ENCODE assay signal across 1 cellular context in the genomic region with DNA sequence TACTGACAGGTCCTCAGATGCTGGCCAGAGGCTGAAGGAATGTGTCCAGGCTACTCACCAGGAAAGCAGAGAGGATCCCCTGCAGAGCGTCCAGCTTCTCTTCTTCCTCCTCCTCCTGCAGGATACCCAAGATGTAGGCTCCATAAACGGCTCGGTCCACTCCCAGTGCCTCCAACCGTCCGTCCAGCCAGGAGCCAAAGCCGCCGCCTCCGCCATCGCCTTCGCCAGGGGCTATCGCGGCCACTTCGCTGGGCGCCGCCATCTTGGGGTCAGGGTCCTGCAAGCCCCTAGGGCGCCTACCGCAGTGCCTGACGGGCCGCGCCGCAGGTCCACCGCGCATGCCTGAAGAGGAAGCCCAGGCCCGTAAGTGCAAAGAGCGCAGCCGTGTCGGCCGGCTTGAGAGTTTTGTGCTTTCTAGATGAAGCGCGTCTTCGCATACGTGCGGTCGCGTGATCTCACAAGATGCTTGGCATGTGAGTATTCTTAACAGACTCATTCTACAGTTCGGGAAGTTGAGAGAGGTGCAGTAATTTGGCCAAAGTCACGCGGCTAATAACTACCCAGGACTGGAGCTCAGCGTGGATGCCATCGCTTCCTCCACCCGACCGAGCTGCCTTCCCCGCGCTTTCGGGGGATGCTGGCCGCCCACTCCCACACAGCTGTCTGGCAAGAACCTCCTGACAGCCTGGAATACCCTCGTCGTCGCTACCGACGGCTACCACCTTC.
TF ChIP-seq lines count a peak whose summit lies in the region.

A gene with protein sequence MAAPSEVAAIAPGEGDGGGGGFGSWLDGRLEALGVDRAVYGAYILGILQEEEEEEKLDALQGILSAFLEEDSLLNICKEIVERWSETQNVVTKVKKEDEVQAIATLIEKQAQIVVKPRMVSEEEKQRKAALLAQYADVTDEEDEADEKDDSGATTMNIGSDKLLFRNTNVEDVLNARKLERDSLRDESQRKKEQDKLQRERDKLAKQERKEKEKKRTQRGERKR (minus strand): TSS at position 285 of the 726 bp plus-strand sequence. CDS start 23 bp downstream, at position 262.

TF ChIP-seq in HEK293, 187 proteins besides CTCF, POLR2A, EP300 and RAD21 (continued from another document and continues in another):
- TF ChIP-seq ZNF391 (tag by site-specific recombination; IDR thresholded peaks at IDR 0.05; ENCODE audit: borderline replicate concordance, low read depth) (no peak; the same call in 1 of the 2 replicates), TRIM28 (IDR thresholded peaks at IDR 0.05; ENCODE audit: borderline replicate concordance, low read length) (peak; percentile 58; the same call in 1 of the 2 replicates), HOXD13 (CRISPR knock-in tag; IDR thresholded peaks at IDR 0.05; ENCODE audit: borderline replicate concordance) (no peak), IKZF3 (tag by site-specific recombination; IDR thresholded peaks at IDR 0.05) (no peak), ZNF501 (tag by site-specific recombination; IDR thresholded peaks at IDR 0.05) (peak; percentile 75), ZNF658 (tag by site-specific recombination; IDR thresholded peaks at IDR 0.05) (no peak), ZNF266 (tag by site-specific recombination; IDR thresholded peaks at IDR 0.05; ENCODE audit: low read depth) (no peak), ZNF366 (tag by site-specific recombination; conservative IDR thresholded peaks at IDR 0.05) (peak; percentile 84), ZSCAN30 (tag by site-specific recombination; IDR thresholded peaks at IDR 0.05) (no peak; the same call in 1 of the 2 replicates), BCL11B (tag by site-specific recombination; IDR thresholded peaks at IDR 0.05; ENCODE audit: low read depth) (0 out of 2 replicates have a peak, but pooled peaks have one; percentile 46), KLF1 (tag by site-specific recombination; IDR thresholded peaks at IDR 0.05) (no peak), ZNF791 (tag by site-specific recombination; IDR thresholded peaks at IDR 0.05) (no peak), GLI4 (tag by site-specific recombination; IDR thresholded peaks at IDR 0.05) (no peak), ZNF140 (tag by site-specific recombination; IDR thresholded peaks at IDR 0.05) (no peak), ZNF785 (tag by site-specific recombination; IDR thresholded peaks at IDR 0.05) (peak; percentile 39; the same call in 1 of the 2 replicates), KLF7 (tag by site-specific recombination; IDR thresholded peaks at IDR 0.05; ENCODE audit: borderline replicate concordance) (no peak), WT1 (tag by site-specific recombination; IDR thresholded peaks at IDR 0.05) (no peak), ZNF433 (tag by site-specific recombination; IDR thresholded peaks at IDR 0.05; ENCODE audit: low read depth) (no peak), ZNF558 (tag by site-specific recombination; IDR thresholded peaks at IDR 0.05) (no peak), ZFP69B (tag by site-specific recombination; IDR thresholded peaks at IDR 0.05) (no peak; the same call in 1 of the 2 replicates), ZNF555 (tag by site-specific recombination; conservative IDR thresholded peaks at IDR 0.05) (no peak), ZBTB1 (tag by site-specific recombination; IDR thresholded peaks at IDR 0.05) (no peak), ZNF302 (tag by site-specific recombination; IDR thresholded peaks at IDR 0.05; ENCODE audit: low read depth) (no peak), ZNF248 (tag by site-specific recombination; IDR thresholded peaks at IDR 0.05) (no peak), ZNF335 (tag by site-specific recombination; conservative IDR thresholded peaks at IDR 0.05) (peak; percentile 97), ZNF146 (tag by site-specific recombination; IDR thresholded peaks at IDR 0.05) (0 out of 2 replicates have a peak, but pooled peaks have one; percentile 32), ZNF2 (tag by site-specific recombination; IDR thresholded peaks at IDR 0.05) (peak; percentile 63; the same call in 1 of the 2 replicates), ZEB2 (tag by site-specific recombination; IDR thresholded peaks at IDR 0.05) (peak; percentile 64; the same call in 1 of the 2 replicates), OVOL3 (tag by site-specific recombination; IDR thresholded peaks at IDR 0.05) (peak; percentile 53; the same call in 1 of the 2 replicates), ZBTB48 (tag by site-specific recombination; IDR thresholded peaks at IDR 0.05) (peak; percentile 71; the same call in 1 of the 2 replicates), ZBTB8A (tag by site-specific recombination; IDR thresholded peaks at IDR 0.05) (no peak), ZNF341 (tag by site-specific recombination; IDR thresholded peaks at IDR 0.05; ENCODE audit: low read depth) (no peak), ZNF747 (tag by site-specific recombination; IDR thresholded peaks at IDR 0.05) (no peak)
- TF ChIP-seq, protein P1, sequence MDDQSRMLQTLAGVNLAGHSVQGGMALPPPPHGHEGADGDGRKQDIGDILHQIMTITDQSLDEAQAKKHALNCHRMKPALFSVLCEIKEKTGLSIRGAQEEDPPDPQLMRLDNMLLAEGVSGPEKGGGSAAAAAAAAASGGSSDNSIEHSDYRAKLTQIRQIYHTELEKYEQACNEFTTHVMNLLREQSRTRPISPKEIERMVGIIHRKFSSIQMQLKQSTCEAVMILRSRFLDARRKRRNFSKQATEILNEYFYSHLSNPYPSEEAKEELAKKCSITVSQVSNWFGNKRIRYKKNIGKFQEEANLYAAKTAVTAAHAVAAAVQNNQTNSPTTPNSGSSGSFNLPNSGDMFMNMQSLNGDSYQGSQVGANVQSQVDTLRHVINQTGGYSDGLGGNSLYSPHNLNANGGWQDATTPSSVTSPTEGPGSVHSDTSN (CRISPR knock-in tag; IDR thresholded peaks at IDR 0.05), result peak; percentile 51; the same call in 1 of the 2 replicates
- TF ChIP-seq, protein P2, sequence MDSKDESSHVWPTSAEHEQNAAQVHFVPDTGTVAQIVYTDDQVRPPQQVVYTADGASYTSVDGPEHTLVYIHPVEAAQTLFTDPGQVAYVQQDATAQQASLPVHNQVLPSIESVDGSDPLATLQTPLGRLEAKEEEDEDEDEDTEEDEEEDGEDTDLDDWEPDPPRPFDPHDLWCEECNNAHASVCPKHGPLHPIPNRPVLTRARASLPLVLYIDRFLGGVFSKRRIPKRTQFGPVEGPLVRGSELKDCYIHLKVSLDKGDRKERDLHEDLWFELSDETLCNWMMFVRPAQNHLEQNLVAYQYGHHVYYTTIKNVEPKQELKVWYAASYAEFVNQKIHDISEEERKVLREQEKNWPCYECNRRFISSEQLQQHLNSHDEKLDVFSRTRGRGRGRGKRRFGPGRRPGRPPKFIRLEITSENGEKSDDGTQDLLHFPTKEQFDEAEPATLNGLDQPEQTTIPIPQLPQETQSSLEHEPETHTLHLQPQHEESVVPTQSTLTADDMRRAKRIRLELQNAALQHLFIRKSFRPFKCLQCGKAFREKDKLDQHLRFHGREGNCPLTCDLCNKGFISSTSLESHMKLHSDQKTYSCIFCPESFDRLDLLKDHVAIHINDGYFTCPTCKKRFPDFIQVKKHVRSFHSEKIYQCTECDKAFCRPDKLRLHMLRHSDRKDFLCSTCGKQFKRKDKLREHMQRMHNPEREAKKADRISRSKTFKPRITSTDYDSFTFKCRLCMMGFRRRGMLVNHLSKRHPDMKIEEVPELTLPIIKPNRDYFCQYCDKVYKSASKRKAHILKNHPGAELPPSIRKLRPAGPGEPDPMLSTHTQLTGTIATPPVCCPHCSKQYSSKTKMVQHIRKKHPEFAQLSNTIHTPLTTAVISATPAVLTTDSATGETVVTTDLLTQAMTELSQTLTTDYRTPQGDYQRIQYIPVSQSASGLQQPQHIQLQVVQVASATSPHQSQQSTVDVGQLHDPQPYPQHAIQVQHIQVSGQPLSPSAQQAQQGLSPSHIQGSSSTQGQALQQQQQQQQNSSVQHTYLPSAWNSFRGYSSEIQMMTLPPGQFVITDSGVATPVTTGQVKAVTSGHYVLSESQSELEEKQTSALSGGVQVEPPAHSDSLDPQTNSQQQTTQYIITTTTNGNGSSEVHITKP (tag by site-specific recombination; IDR thresholded peaks at IDR 0.05), result peak; percentile 47
- TF ChIP-seq, protein P3, sequence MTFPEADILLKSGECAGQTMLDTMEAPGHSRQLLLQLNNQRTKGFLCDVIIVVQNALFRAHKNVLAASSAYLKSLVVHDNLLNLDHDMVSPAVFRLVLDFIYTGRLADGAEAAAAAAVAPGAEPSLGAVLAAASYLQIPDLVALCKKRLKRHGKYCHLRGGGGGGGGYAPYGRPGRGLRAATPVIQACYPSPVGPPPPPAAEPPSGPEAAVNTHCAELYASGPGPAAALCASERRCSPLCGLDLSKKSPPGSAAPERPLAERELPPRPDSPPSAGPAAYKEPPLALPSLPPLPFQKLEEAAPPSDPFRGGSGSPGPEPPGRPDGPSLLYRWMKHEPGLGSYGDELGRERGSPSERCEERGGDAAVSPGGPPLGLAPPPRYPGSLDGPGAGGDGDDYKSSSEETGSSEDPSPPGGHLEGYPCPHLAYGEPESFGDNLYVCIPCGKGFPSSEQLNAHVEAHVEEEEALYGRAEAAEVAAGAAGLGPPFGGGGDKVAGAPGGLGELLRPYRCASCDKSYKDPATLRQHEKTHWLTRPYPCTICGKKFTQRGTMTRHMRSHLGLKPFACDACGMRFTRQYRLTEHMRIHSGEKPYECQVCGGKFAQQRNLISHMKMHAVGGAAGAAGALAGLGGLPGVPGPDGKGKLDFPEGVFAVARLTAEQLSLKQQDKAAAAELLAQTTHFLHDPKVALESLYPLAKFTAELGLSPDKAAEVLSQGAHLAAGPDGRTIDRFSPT (tag by site-specific recombination; IDR thresholded peaks at IDR 0.05), result no peak; the same call in 1 of the 2 replicates
- TF ChIP-seq, protein P4, sequence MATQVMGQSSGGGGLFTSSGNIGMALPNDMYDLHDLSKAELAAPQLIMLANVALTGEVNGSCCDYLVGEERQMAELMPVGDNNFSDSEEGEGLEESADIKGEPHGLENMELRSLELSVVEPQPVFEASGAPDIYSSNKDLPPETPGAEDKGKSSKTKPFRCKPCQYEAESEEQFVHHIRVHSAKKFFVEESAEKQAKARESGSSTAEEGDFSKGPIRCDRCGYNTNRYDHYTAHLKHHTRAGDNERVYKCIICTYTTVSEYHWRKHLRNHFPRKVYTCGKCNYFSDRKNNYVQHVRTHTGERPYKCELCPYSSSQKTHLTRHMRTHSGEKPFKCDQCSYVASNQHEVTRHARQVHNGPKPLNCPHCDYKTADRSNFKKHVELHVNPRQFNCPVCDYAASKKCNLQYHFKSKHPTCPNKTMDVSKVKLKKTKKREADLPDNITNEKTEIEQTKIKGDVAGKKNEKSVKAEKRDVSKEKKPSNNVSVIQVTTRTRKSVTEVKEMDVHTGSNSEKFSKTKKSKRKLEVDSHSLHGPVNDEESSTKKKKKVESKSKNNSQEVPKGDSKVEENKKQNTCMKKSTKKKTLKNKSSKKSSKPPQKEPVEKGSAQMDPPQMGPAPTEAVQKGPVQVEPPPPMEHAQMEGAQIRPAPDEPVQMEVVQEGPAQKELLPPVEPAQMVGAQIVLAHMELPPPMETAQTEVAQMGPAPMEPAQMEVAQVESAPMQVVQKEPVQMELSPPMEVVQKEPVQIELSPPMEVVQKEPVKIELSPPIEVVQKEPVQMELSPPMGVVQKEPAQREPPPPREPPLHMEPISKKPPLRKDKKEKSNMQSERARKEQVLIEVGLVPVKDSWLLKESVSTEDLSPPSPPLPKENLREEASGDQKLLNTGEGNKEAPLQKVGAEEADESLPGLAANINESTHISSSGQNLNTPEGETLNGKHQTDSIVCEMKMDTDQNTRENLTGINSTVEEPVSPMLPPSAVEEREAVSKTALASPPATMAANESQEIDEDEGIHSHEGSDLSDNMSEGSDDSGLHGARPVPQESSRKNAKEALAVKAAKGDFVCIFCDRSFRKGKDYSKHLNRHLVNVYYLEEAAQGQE (tag by site-specific recombination; IDR thresholded peaks at IDR 0.05), result peak; percentile 54; the same call in 1 of the 2 replicates
- TF ChIP-seq, protein P5, sequence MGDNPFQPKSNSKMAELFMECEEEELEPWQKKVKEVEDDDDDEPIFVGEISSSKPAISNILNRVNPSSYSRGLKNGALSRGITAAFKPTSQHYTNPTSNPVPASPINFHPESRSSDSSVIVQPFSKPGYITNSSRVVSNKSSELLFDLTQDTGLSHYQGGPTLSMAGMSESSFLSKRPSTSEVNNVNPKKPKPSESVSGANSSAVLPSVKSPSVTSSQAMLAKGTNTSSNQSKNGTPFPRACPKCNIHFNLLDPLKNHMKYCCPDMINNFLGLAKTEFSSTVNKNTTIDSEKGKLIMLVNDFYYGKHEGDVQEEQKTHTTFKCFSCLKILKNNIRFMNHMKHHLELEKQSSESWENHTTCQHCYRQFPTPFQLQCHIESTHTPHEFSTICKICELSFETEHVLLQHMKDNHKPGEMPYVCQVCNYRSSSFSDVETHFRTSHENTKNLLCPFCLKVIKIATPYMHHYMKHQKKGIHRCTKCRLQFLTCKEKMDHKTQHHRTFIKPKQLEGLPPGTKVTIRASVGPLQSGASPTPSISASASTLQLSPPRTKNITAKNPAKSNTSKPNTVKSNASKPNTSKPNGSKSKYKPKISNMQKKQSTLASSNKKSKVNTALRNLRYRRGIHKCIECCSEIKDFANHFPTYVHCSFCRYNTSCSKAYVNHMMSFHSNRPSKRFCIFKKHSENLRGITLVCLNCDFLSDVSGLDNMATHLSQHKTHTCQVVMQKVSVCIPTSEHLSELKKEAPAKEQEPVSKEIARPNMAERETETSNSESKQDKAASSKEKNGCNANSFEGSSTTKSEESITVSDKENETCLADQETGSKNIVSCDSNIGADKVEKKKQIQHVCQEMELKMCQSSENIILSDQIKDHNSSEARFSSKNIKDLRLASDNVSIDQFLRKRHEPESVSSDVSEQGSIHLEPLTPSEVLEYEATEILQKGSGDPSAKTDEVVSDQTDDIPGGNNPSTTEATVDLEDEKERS (tag by site-specific recombination; IDR thresholded peaks at IDR 0.05), result no peak
- TF ChIP-seq, protein P6, sequence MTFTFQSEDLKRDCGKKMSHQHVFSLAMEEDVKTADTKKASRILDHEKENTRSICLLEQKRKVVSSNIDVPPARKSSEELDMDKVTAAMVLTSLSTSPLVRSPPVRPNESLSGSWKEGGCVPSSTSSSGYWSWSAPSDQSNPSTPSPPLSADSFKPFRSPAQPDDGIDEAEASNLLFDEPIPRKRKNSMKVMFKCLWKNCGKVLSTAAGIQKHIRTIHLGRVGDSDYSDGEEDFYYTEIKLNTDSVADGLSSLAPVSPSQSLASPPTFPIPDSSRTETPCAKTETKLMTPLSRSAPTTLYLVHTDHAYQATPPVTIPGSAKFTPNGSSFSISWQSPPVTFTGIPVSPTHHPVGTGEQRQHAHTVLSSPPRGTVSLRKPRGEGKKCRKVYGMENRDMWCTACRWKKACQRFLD (tag by site-specific recombination; IDR thresholded peaks at IDR 0.05), result no peak
- TF ChIP-seq, protein P7, sequence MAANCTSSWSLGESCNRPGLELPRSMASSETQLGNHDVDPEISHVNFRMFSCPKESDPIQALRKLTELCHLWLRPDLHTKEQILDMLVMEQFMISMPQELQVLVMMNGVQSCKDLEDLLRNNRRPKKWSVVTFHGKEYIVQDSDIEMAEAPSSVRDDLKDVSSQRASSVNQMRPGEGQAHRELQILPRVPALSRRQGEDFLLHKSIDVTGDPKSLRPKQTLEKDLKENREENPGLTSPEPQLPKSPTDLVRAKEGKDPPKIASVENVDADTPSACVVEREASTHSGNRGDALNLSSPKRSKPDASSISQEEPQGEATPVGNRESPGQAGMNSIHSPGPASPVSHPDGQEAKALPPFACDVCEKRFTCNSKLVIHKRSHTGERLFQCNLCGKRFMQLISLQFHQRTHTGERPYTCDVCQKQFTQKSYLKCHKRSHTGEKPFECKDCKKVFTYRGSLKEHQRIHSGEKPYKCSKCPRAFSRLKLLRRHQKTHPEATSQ (tag by site-specific recombination; IDR thresholded peaks at IDR 0.05), result no peak
